ENCODE assay signal across 11 cellular contexts in the genomic region with DNA sequence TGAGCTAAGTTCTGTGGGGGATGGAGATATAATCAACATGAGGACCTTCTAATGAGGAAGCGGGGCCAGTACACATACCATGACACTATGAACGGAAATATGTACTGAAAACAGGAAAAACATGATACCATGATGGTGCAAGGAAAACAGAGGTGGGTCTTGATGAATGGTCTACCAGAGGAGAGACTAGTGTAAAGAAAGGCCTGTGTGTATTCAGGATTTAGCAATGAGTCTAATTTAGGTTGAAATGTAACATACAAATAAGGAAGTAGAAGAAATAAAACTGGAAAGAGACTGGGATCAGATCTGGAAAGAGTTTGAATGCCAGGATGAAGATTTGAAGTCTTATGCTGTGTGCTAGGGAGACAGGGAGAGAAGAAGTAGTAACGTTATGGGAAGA. TPM values are rescaled to one million over a fixed set of nuclear protein-coding genes. Genes with fewer than 3 reads are reported as not detected.
DNase-seq lines count a peak whose midpoint lies in the region; ATAC-seq and TF ChIP-seq lines count a peak whose summit lies in the region.
"Had no signal": no experiment of that assay in that cellular context is flagged by ENCODE, and none has a peak within 500 bp of the region (broad histone marks: within the 10 kb centered on the region; RNA-seq: fewer than 3 reads in every experiment).

No MANE protein-coding gene starts in this region.

- peak overlapping the region; percentile 65 for H3K4me3 Mint-ChIP-seq in central memory CD8-positive, alpha-beta T cell
- H3K4me3 Mint-ChIP-seq in glutamatergic neuron (ENCODE audit: unreplicated experiment): no peak overlapping the region

- H3K4me1 Mint-ChIP-seq in central memory CD8-positive, alpha-beta T cell: peaks cover 49% of the 10 kb centered on the region
- H3K4me1 Mint-ChIP-seq in glutamatergic neuron (ENCODE audit: low read depth, unreplicated experiment): peaks cover under 1% of the 10 kb centered on the region

- peak; percentile 1 for DNase-seq in DMS53 (lab: John Stamatoyannopoulos, UW)
- DNase-seq in DMS53 treated with DMSO at 0.1 percent for 48 hours (lab: John Stamatoyannopoulos, UW; ENCODE audit: unreplicated experiment): no peak
- DNase-seq in HT-29 (ENCODE audit: low spot score): peak; percentile 51
- no peak for DNase-seq in central memory CD8-positive, alpha-beta T cell (ENCODE audit: low spot score in 2 of 2)
- DNase-seq in sigmoid colon: no peak
- DNase-seq in glutamatergic neuron: no peak
- no peak for DNase-seq in NCI-H1092 treated with DMSO at 0.1 percent for 48 hours (lab: John Stamatoyannopoulos, UW)

- peaks cover 0 to 23% (median 16%) of the 10 kb centered on the region in 4 donors for H3K4me1 ChIP-seq in sigmoid colon

- H3K9me3 ChIP-seq in sigmoid colon: no peaks in the 10 kb centered on the region

- peak overlapping the region; percentile 31 to 73 (median 68) for H3K27ac ChIP-seq in sigmoid colon
- H3K27ac ChIP-seq: 22Rv1 had no signal

- H3K27me3 ChIP-seq in sigmoid colon: no peaks in the 10 kb centered on the region

- 18 to 74% methylated on average over 3 of the region's 3 CpGs for WGBS in sigmoid colon, 2 donors

- no peaks in the 10 kb centered on the region for H3K36me3 ChIP-seq in sigmoid colon

- H3K27me3 Mint-ChIP-seq in central memory CD8-positive, alpha-beta T cell: no peaks in the 10 kb centered on the region
- no peaks in the 10 kb centered on the region for H3K27me3 Mint-ChIP-seq in glutamatergic neuron (ENCODE audit: unreplicated experiment)

- TF ChIP-seq EP300 in sigmoid colon (IDR thresholded peaks at IDR 0.05): no peak

- TF ChIP-seq POLR2A in sigmoid colon (IDR thresholded peaks at IDR 0.05): no peak

- peak overlapping the region; percentile 95 for H3K27ac Mint-ChIP-seq in central memory CD8-positive, alpha-beta T cell (ENCODE audit: low read depth)
- no peak overlapping the region for H3K27ac Mint-ChIP-seq in glutamatergic neuron (ENCODE audit: unreplicated experiment)

- H3K9me3 Mint-ChIP-seq in central memory CD8-positive, alpha-beta T cell: peaks cover 9% of the 10 kb centered on the region
- H3K9me3 Mint-ChIP-seq in glutamatergic neuron (ENCODE audit: unreplicated experiment): no peaks in the 10 kb centered on the region

- intact Hi-C loops in sigmoid colon (cut with DNase I): no loop called here

- peaks cover 27% of the 10 kb centered on the region for H3K36me3 Mint-ChIP-seq in central memory CD8-positive, alpha-beta T cell (ENCODE audit: insufficient read depth)
- no peaks in the 10 kb centered on the region for H3K36me3 Mint-ChIP-seq in glutamatergic neuron (ENCODE audit: unreplicated experiment)

- TF ChIP-seq CTCF in sigmoid colon (IDR thresholded peaks at IDR 0.05) (no peak), glutamatergic neuron (IDR thresholded peaks at IDR 0.05; ENCODE audit: partially characterized antibody, unreplicated experiment) (no peak)

- no peak overlapping the region for H3K4me3 ChIP-seq in sigmoid colon
- H3K4me3 ChIP-seq: lung had no signal

- no peak for ATAC-seq in central memory CD8-positive, alpha-beta T cell (replicated peaks; ENCODE audit: extremely low read depth, poor library complexity, severe bottlenecking)
- ATAC-seq in HG02588 (IDR thresholded peaks at IDR 0.05; ENCODE audit: unreplicated experiment): no peak

RNA-seq across cellular contexts. Expression of a gene that starts 38.9 kb away (rescaled TPM):
- 0.21 TPM in 1 of 2 replicates, not detected in the other for total RNA-seq in HT-29 (2014; rRNA removed; shearing (Covaris generic))
- 1 to 10 TPM in 3 of 4 donors, under 1 TPM in 1; 0.27 to 9.1 (median 4.6) TPM for total RNA-seq in sigmoid colon
- polyA plus RNA-seq in sigmoid colon: 1 to 10 TPM in 2 of 3 donors, under 1 TPM in 1; 0.23 to 3.6 (median 1.1) TPM
- total RNA-seq in glutamatergic neuron (ENCODE audit: unreplicated experiment): 1.3 TPM
- total RNA-seq: dermis blood vessel endothelial cell had no signal

Comparison
In these comparisons a context has a peak if more than half of its experiments do, and no peak if none do; other contexts are left out.
1. DNase-seq: peak in DMS53 (single experiment) and HT-29 (single experiment); none in DMS53 treated with DMSO at 0.1 percent for 48 hours (single experiment), central memory CD8-positive, alpha-beta T cell (0 of 2), sigmoid colon (single experiment), glutamatergic neuron (single experiment) and NCI-H1092 treated with DMSO at 0.1 percent for 48 hours (single experiment).